In the genomic region with DNA sequence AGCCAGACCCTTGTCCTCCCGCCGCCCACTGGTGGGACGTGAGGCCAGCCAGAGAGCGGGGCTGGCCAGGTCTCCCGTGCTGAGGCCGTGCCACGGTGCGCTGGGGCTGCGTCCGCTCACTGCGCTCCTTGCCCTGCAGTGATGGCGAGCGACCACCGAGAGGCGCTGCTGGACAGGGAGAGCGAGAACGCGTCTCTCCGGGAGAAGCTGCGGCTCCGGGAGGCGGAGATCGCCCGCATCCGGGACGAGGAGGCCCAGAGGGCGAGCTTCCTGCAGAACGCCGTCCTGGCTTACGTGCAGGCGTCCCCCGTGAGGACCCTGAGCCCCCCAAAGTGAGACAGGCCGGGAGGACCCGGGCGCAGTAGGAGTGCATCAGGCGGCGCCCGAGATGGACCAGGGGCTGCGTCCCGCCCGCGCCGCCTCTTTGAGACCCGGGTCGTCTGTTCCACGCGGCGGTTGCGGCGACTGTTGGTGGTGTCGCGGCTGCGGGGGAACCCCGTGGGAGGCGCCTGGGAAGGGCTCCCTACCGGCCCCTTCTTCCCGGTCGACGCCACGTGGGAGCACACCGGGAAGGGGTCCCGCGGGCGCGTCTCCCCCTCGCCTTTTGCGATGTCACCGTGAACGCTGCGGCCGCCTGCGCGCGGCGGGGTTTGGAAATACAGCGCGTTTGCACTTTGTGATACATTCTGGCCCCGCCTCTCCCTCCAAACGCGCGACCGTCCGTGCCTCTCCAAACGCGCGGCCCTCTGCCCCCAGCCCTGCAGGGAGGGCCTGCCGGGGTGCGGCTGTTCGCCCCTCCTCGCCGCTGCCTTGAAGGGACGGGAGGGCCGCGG, we compare ENCODE assay signal across 1 cellular context.
A peak's percentile ranks its signal among the peaks of the same experiment; 100 is the strongest.
TF ChIP-seq lines count a peak whose summit lies in the region.

No MANE protein-coding gene starts in this region.

TF ChIP-seq in K562, 482 proteins besides CTCF, POLR2A, EP300 and RAD21 (continued from another document and continues in another):
- TF ChIP-seq, protein P1, sequence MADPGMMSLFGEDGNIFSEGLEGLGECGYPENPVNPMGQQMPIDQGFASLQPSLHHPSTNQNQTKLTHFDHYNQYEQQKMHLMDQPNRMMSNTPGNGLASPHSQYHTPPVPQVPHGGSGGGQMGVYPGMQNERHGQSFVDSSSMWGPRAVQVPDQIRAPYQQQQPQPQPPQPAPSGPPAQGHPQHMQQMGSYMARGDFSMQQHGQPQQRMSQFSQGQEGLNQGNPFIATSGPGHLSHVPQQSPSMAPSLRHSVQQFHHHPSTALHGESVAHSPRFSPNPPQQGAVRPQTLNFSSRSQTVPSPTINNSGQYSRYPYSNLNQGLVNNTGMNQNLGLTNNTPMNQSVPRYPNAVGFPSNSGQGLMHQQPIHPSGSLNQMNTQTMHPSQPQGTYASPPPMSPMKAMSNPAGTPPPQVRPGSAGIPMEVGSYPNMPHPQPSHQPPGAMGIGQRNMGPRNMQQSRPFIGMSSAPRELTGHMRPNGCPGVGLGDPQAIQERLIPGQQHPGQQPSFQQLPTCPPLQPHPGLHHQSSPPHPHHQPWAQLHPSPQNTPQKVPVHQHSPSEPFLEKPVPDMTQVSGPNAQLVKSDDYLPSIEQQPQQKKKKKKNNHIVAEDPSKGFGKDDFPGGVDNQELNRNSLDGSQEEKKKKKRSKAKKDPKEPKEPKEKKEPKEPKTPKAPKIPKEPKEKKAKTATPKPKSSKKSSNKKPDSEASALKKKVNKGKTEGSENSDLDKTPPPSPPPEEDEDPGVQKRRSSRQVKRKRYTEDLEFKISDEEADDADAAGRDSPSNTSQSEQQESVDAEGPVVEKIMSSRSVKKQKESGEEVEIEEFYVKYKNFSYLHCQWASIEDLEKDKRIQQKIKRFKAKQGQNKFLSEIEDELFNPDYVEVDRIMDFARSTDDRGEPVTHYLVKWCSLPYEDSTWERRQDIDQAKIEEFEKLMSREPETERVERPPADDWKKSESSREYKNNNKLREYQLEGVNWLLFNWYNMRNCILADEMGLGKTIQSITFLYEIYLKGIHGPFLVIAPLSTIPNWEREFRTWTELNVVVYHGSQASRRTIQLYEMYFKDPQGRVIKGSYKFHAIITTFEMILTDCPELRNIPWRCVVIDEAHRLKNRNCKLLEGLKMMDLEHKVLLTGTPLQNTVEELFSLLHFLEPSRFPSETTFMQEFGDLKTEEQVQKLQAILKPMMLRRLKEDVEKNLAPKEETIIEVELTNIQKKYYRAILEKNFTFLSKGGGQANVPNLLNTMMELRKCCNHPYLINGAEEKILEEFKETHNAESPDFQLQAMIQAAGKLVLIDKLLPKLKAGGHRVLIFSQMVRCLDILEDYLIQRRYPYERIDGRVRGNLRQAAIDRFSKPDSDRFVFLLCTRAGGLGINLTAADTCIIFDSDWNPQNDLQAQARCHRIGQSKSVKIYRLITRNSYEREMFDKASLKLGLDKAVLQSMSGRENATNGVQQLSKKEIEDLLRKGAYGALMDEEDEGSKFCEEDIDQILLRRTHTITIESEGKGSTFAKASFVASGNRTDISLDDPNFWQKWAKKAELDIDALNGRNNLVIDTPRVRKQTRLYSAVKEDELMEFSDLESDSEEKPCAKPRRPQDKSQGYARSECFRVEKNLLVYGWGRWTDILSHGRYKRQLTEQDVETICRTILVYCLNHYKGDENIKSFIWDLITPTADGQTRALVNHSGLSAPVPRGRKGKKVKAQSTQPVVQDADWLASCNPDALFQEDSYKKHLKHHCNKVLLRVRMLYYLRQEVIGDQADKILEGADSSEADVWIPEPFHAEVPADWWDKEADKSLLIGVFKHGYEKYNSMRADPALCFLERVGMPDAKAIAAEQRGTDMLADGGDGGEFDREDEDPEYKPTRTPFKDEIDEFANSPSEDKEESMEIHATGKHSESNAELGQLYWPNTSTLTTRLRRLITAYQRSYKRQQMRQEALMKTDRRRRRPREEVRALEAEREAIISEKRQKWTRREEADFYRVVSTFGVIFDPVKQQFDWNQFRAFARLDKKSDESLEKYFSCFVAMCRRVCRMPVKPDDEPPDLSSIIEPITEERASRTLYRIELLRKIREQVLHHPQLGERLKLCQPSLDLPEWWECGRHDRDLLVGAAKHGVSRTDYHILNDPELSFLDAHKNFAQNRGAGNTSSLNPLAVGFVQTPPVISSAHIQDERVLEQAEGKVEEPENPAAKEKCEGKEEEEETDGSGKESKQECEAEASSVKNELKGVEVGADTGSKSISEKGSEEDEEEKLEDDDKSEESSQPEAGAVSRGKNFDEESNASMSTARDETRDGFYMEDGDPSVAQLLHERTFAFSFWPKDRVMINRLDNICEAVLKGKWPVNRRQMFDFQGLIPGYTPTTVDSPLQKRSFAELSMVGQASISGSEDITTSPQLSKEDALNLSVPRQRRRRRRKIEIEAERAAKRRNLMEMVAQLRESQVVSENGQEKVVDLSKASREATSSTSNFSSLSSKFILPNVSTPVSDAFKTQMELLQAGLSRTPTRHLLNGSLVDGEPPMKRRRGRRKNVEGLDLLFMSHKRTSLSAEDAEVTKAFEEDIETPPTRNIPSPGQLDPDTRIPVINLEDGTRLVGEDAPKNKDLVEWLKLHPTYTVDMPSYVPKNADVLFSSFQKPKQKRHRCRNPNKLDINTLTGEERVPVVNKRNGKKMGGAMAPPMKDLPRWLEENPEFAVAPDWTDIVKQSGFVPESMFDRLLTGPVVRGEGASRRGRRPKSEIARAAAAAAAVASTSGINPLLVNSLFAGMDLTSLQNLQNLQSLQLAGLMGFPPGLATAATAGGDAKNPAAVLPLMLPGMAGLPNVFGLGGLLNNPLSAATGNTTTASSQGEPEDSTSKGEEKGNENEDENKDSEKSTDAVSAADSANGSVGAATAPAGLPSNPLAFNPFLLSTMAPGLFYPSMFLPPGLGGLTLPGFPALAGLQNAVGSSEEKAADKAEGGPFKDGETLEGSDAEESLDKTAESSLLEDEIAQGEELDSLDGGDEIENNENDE (IDR thresholded peaks at IDR 0.05; ENCODE audit: low read depth, low read length) = no peak
- no peak for TF ChIP-seq POU5F1 (IDR thresholded peaks at IDR 0.05; ENCODE audit: borderline replicate concordance, low read depth, low read length, partially characterized antibody)
- no peak for TF ChIP-seq NR2F6 (CRISPR knock-in tag; IDR thresholded peaks at IDR 0.05)
- TF ChIP-seq KLF16 (IDR thresholded peaks at IDR 0.05) = no peak
- TF ChIP-seq, protein P2, sequence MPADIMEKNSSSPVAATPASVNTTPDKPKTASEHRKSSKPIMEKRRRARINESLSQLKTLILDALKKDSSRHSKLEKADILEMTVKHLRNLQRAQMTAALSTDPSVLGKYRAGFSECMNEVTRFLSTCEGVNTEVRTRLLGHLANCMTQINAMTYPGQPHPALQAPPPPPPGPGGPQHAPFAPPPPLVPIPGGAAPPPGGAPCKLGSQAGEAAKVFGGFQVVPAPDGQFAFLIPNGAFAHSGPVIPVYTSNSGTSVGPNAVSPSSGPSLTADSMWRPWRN (IDR thresholded peaks at IDR 0.05; ENCODE audit: low read depth) = no peak
- no peak for TF ChIP-seq RAD51 (IDR thresholded peaks at IDR 0.05; ENCODE audit: borderline replicate concordance, low read depth)
- no peak for TF ChIP-seq ZNF134 (CRISPR knock-in tag; conservative IDR thresholded peaks at IDR 0.05)
- TF ChIP-seq, protein P3, sequence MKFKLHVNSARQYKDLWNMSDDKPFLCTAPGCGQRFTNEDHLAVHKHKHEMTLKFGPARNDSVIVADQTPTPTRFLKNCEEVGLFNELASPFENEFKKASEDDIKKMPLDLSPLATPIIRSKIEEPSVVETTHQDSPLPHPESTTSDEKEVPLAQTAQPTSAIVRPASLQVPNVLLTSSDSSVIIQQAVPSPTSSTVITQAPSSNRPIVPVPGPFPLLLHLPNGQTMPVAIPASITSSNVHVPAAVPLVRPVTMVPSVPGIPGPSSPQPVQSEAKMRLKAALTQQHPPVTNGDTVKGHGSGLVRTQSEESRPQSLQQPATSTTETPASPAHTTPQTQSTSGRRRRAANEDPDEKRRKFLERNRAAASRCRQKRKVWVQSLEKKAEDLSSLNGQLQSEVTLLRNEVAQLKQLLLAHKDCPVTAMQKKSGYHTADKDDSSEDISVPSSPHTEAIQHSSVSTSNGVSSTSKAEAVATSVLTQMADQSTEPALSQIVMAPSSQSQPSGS (CRISPR knock-in tag; IDR thresholded peaks at IDR 0.05) = no peak
- TF ChIP-seq, protein P4, sequence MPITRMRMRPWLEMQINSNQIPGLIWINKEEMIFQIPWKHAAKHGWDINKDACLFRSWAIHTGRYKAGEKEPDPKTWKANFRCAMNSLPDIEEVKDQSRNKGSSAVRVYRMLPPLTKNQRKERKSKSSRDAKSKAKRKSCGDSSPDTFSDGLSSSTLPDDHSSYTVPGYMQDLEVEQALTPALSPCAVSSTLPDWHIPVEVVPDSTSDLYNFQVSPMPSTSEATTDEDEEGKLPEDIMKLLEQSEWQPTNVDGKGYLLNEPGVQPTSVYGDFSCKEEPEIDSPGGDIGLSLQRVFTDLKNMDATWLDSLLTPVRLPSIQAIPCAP (CRISPR knock-in tag; IDR thresholded peaks at IDR 0.05; ENCODE audit: borderline replicate concordance) = no peak
- no peak for TF ChIP-seq ETS2 (tag; IDR thresholded peaks at IDR 0.05; ENCODE audit: borderline replicate concordance, poor library complexity, severe bottlenecking)
- TF ChIP-seq, protein P5, sequence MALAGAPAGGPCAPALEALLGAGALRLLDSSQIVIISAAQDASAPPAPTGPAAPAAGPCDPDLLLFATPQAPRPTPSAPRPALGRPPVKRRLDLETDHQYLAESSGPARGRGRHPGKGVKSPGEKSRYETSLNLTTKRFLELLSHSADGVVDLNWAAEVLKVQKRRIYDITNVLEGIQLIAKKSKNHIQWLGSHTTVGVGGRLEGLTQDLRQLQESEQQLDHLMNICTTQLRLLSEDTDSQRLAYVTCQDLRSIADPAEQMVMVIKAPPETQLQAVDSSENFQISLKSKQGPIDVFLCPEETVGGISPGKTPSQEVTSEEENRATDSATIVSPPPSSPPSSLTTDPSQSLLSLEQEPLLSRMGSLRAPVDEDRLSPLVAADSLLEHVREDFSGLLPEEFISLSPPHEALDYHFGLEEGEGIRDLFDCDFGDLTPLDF (CRISPR knock-in tag; IDR thresholded peaks at IDR 0.05) = 0 out of 2 replicates have a peak, but pooled peaks have one; percentile 56
- no peak for TF ChIP-seq LARP7 (IDR thresholded peaks at IDR 0.05)
- no peak for TF ChIP-seq ZNF696 (CRISPR knock-in tag; conservative IDR thresholded peaks at IDR 0.05)
- TF ChIP-seq, protein P6, sequence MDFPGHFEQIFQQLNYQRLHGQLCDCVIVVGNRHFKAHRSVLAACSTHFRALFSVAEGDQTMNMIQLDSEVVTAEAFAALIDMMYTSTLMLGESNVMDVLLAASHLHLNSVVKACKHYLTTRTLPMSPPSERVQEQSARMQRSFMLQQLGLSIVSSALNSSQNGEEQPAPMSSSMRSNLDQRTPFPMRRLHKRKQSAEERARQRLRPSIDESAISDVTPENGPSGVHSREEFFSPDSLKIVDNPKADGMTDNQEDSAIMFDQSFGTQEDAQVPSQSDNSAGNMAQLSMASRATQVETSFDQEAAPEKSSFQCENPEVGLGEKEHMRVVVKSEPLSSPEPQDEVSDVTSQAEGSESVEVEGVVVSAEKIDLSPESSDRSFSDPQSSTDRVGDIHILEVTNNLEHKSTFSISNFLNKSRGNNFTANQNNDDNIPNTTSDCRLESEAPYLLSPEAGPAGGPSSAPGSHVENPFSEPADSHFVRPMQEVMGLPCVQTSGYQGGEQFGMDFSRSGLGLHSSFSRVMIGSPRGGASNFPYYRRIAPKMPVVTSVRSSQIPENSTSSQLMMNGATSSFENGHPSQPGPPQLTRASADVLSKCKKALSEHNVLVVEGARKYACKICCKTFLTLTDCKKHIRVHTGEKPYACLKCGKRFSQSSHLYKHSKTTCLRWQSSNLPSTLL (IDR thresholded peaks at IDR 0.05) = no peak
- TF ChIP-seq ZNF830 (CRISPR knock-in tag; IDR thresholded peaks at IDR 0.05) = no peak
- TF ChIP-seq GABPB2 (CRISPR knock-in tag; conservative IDR thresholded peaks at IDR 0.05) = no peak
- TF ChIP-seq CBFB (CRISPR knock-in tag; IDR thresholded peaks at IDR 0.05) = no peak; the same call in 1 of the 2 replicates
- TF ChIP-seq GTF2F1 (IDR thresholded peaks at IDR 0.05; ENCODE audit: low read depth, low read length) = 0 out of 2 replicates have a peak, but pooled peaks have one; percentile 13
- TF ChIP-seq EZH2 (IDR thresholded peaks at IDR 0.05; ENCODE audit: borderline replicate concordance, low read depth, low read length) = no peak
- TF ChIP-seq ZNF175 (CRISPR knock-in tag; IDR thresholded peaks at IDR 0.05; ENCODE audit: low read depth) = no peak
- TF ChIP-seq, protein P7, sequence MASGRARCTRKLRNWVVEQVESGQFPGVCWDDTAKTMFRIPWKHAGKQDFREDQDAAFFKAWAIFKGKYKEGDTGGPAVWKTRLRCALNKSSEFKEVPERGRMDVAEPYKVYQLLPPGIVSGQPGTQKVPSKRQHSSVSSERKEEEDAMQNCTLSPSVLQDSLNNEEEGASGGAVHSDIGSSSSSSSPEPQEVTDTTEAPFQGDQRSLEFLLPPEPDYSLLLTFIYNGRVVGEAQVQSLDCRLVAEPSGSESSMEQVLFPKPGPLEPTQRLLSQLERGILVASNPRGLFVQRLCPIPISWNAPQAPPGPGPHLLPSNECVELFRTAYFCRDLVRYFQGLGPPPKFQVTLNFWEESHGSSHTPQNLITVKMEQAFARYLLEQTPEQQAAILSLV (tag; IDR thresholded peaks at IDR 0.05) = no peak
- no peak for TF ChIP-seq CHD2 (IDR thresholded peaks at IDR 0.05; ENCODE audit: low read depth, low read length)
- TF ChIP-seq POLR2AphosphoS5 (IDR thresholded peaks at IDR 0.05; ENCODE audit: control insufficient read depth, insufficient read depth, low read depth, low read length) = no peak
- no peak for TF ChIP-seq ZC3H11A (IDR thresholded peaks at IDR 0.05; ENCODE audit: low read depth, low read length)
- no peak for TF ChIP-seq HDAC8 (tag; IDR thresholded peaks at IDR 0.05)
- no peak for TF ChIP-seq SPI1 (IDR thresholded peaks at IDR 0.05; ENCODE audit: borderline replicate concordance, low read depth, low read length)
- no peak for TF ChIP-seq NCOA2 (IDR thresholded peaks at IDR 0.05; ENCODE audit: partially characterized antibody in 2 of 2)
- TF ChIP-seq NFXL1 (CRISPR knock-in tag; IDR thresholded peaks at IDR 0.05) = no peak
- TF ChIP-seq CHD4 (IDR thresholded peaks at IDR 0.05; ENCODE audit: insufficient read depth, insufficient replicate concordance, low read depth, low read length, poor library complexity, severe bottlenecking) = no peak
- TF ChIP-seq ZNF217 (CRISPR knock-in tag; IDR thresholded peaks at IDR 0.05) = no peak
- TF ChIP-seq RUNX1 (IDR thresholded peaks at IDR 0.05; ENCODE audit: low read depth) = no peak
- TF ChIP-seq STAG1 (CRISPR knock-in tag; IDR thresholded peaks at IDR 0.05; ENCODE audit: borderline replicate concordance) = peak; percentile 100
- 0 out of 2 replicates have a peak, but pooled peaks have one; percentile 18 for TF ChIP-seq ZKSCAN1 (IDR thresholded peaks at IDR 0.05; ENCODE audit: low read depth, low read length)
- no peak; the same call in 1 of the 2 replicates for TF ChIP-seq RBM34 (IDR thresholded peaks at IDR 0.05; ENCODE audit: borderline replicate concordance, insufficient read depth, low read length)
- no peak for TF ChIP-seq STAT5A (IDR thresholded peaks at IDR 0.05; ENCODE audit: borderline replicate concordance, low read length)
- TF ChIP-seq ZNF324 (CRISPR knock-in tag; IDR thresholded peaks at IDR 0.05) = no peak
- no peak for TF ChIP-seq SRSF9 (IDR thresholded peaks at IDR 0.05; ENCODE audit: borderline replicate concordance, low read depth, low read length)
- no peak for TF ChIP-seq TARDBP (IDR thresholded peaks at IDR 0.05)
